In genomic region chr20:38790210-38791053, GRCh38 we compare ENCODE assay signal across 8 cellular contexts. TPM values are rescaled to one million over a fixed set of nuclear protein-coding genes. Genes with fewer than 3 reads are reported as not detected.
DNase-seq lines count a peak whose midpoint lies in the region; ATAC-seq and TF ChIP-seq lines count a peak whose summit lies in the region.

No MANE protein-coding gene starts in this region.

- H3K4me2 ChIP-seq in PC-3 (ENCODE audit: low read length) = peak overlapping the region; percentile 73

- H3K27me3 ChIP-seq in HL-60 (ENCODE audit: insufficient read depth, poor library complexity, severe bottlenecking) (no peaks in the 10 kb centered on the region), PC-3 (ENCODE audit: low read length) (no peaks in the 10 kb centered on the region), breast epithelium (no peaks in the 10 kb centered on the region)

- BruUV-seq in PC-3 (replicated peaks; lab: Mats Ljungman, UMichigan) = no TSS peak

- H3K36me3 ChIP-seq in PC-3 (ENCODE audit: low read depth, low read length) (no peaks in the 10 kb centered on the region), breast epithelium (no peaks in the 10 kb centered on the region)

- TF ChIP-seq CTCF in HL-60 (IDR thresholded peaks at IDR 0.05; ENCODE audit: insufficient read depth, low read length) (peak; percentile 64), PC-3 (conservative IDR thresholded peaks at IDR 0.05; ENCODE audit: low read depth, low read length) (peak; percentile 77), breast epithelium (IDR thresholded peaks at IDR 0.05) (peak; percentile 11 to 46 (median 28))

- H3K9me2 ChIP-seq in PC-3 (replicated peaks; ENCODE audit: low read length) = no peaks in the 10 kb centered on the region

- no peaks in the 10 kb centered on the region for H3K79me2 ChIP-seq in PC-3 (ENCODE audit: low read length)

- H2AFZ ChIP-seq in PC-3 (ENCODE audit: low read length) = peak overlapping the region; percentile 80

- no peaks in the 10 kb centered on the region for H4K20me1 ChIP-seq in PC-3 (ENCODE audit: low read length)

- POLR2A ChIA-PET in PC-3 (lab: Charles Lee; ENCODE audit: unreplicated experiment) = no interaction called here

- H3K4me3 ChIP-seq in HL-60 (replicated peaks; ENCODE audit: insufficient read depth, low read length) (no peak overlapping the region), PC-3 (ENCODE audit: low read length) (0 out of 2 replicates have a peak overlapping the region, but pooled peaks have one; percentile 40), breast epithelium (no peak overlapping the region)

- H3F3A ChIP-seq in PC-3 (ENCODE audit: low read length, unreplicated experiment) = no peaks in the 10 kb centered on the region

- H3K9me3 ChIP-seq in PC-3 (ENCODE audit: low read length) (no peaks in the 10 kb centered on the region), breast epithelium (no peaks in the 10 kb centered on the region)

- CTCF ChIA-PET in PC-3 (lab: Charles Lee) = no interaction called here

- DNase-seq in COLO668 (lab: John Stamatoyannopoulos, UW; ENCODE audit: unreplicated experiment) (peak; percentile 23), HL-60 (ENCODE audit: low read depth in 1 of 2, low spot score in 1 of 2) (peak; percentile 44 to 58), PC-3 (peak; percentile 69), breast epithelium (ENCODE audit: low spot score in 2 of 2) (no peak), lung microvascular endothelial cell (ENCODE audit: low read depth in 2 of 2) (peak; percentile 63 to 74)

- ATAC-seq in PC-3 (peak; percentile 61), HG03342 (IDR thresholded peaks at IDR 0.05; ENCODE audit: unreplicated experiment) (no peak), HG02798 (IDR thresholded peaks at IDR 0.05; ENCODE audit: poor library complexity, unreplicated experiment) (no peak), GM18502 (IDR thresholded peaks at IDR 0.05; ENCODE audit: poor library complexity, unreplicated experiment) (no peak)

- intact Hi-C loops in PC-3 (cut with micrococcal nuclease) = no loop called here
- intact Hi-C loops in breast epithelium (cut with DNase I; ENCODE audit: low total_unique reads) = no loop called here

- no peak for TF ChIP-seq POLR2A in breast epithelium (IDR thresholded peaks at IDR 0.05)

- H3K27ac ChIP-seq in HL-60 (replicated peaks) (no peak overlapping the region), PC-3 (ENCODE audit: low read length) (0 out of 2 replicates have a peak overlapping the region, but pooled peaks have one; percentile 27), breast epithelium (no peak overlapping the region)

- H3K9ac ChIP-seq in PC-3 (ENCODE audit: low read length) = no peak overlapping the region

- H3K4me1 ChIP-seq in PC-3 (ENCODE audit: insufficient read depth, low read length) (peaks cover 13% of the 10 kb centered on the region), breast epithelium (no peaks in the 10 kb centered on the region)

RNA-seq across cellular contexts. Expression of gene PPP1R16B, which starts 15.1 kb away (rescaled TPM):
- total RNA-seq in PC-3 (2014; rRNA removed) (0.04 and 0.12 TPM in 2 replicates), breast epithelium (10 to 100 TPM in 1 of 3 donors, 1 to 10 TPM in 2; 3.7 to 10.8 (median 8.2) TPM), lung microvascular endothelial cell (163 and 169 TPM in 2 replicates)

RNA-seq across cellular contexts. Expression of gene ACTR5, which starts 42.2 kb away (rescaled TPM):
- total RNA-seq in PC-3 (2014; rRNA removed) (16.1 and 18.3 TPM in 2 replicates), breast epithelium (10 to 100 TPM in 2 of 3 donors, 1 to 10 TPM in 1; 8.5 to 15.4 (median 13.0) TPM), lung microvascular endothelial cell (4.1 and 4.8 TPM in 2 replicates)

Comparison
In these comparisons a context has a peak if more than half of its experiments do, and no peak if none do; other contexts are left out.
1. DNase-seq: peak in COLO668 (single experiment), HL-60 (2 of 2), PC-3 (single experiment) and lung microvascular endothelial cell (2 of 2); none in breast epithelium (0 of 2).
2. RNA of gene PPP1R16B, which starts 15.1 kb away (total RNA-seq): 163 to 169 TPM in lung microvascular endothelial cell; 3.7 to 10.8 TPM in breast epithelium and 0.04 to 0.12 TPM in PC-3; every median in the first group is over 10 times any median in the second.
3. Peak in every context shown above with its lines, with median percentiles within 50 percentile points of each other: CTCF ChIP-seq.